ENCODE assay signal across 21 cellular contexts in the genomic region with DNA sequence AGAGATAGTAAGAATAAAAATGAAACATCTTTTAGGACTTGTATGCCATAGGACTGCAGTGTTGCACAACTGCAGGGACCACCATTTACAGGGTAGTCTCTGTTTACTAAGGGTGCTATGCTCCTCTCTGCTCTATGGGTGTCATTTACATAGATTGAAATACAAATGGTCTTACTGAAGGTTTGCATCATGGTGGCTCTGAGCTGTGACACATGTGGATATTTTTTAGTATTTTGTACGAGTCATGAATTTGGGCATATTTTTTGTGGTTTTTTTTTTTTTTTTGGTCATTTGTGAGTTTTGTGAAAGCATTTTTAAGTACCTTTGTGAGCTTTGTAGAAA.
"Had no signal": no experiment of that assay in that cellular context is flagged by ENCODE, and none has a peak within 500 bp of the region (broad histone marks: within the 10 kb centered on the region; RNA-seq: fewer than 3 reads in every experiment).

No MANE protein-coding gene starts in this region.

- H3K4me3 Mint-ChIP-seq: activated CD4-positive, alpha-beta T cell treated with anti-CD3 and anti-CD28 coated beads, Interleukin-2, amount 10 ng/mL, durations not matched to agents 7 days and 5 days; activated naive CD8-positive, alpha-beta T cell treated with anti-CD3 and anti-CD28 coated beads for 36 hours; effector memory CD8-positive, alpha-beta T cell; nephron progenitor cell; T-cell; type B pancreatic cell had no signal

- H3K36me3 ChIP-seq: prostate gland, right atrium auricular region, suprapubic skin had no signal

- H3K4me3 ChIP-seq: esophagus squamous epithelium, left ventricle myocardium inferior, prostate gland, right atrium auricular region, suprapubic skin had no signal

- H3K4me1 ChIP-seq: esophagus squamous epithelium, prostate gland, suprapubic skin had no signal

- H3K9me3 Mint-ChIP-seq: activated CD4-positive, alpha-beta T cell treated with anti-CD3 and anti-CD28 coated beads, Interleukin-2, amount 10 ng/mL, durations not matched to agents 7 days and 5 days; activated naive CD8-positive, alpha-beta T cell treated with anti-CD3 and anti-CD28 coated beads for 36 hours; effector memory CD8-positive, alpha-beta T cell; nephron progenitor cell; T-cell; type B pancreatic cell had no signal

- ATAC-seq: effector memory CD8-positive, alpha-beta T cell; T-cell had no signal

- H3K27me3 ChIP-seq: esophagus squamous epithelium, right atrium auricular region, suprapubic skin had no signal

- H3K27me3 Mint-ChIP-seq: activated CD4-positive, alpha-beta T cell treated with anti-CD3 and anti-CD28 coated beads, Interleukin-2, amount 10 ng/mL, durations not matched to agents 7 days and 5 days; activated naive CD8-positive, alpha-beta T cell treated with anti-CD3 and anti-CD28 coated beads for 36 hours; effector memory CD8-positive, alpha-beta T cell; T-cell; type B pancreatic cell had no signal

- H3K27ac Mint-ChIP-seq: activated CD4-positive, alpha-beta T cell treated with anti-CD3 and anti-CD28 coated beads, Interleukin-2, amount 10 ng/mL, durations not matched to agents 7 days and 5 days; activated naive CD8-positive, alpha-beta T cell treated with anti-CD3 and anti-CD28 coated beads for 36 hours; effector memory CD8-positive, alpha-beta T cell; nephron progenitor cell; T-cell; type B pancreatic cell had no signal

- H3K4me1 Mint-ChIP-seq: activated CD4-positive, alpha-beta T cell treated with anti-CD3 and anti-CD28 coated beads, Interleukin-2, amount 10 ng/mL, durations not matched to agents 7 days and 5 days; nephron progenitor cell had no signal

- H3K9me3 ChIP-seq: esophagus squamous epithelium, left ventricle myocardium inferior, prostate gland, right atrium auricular region, suprapubic skin had no signal

- DNase-seq: activated CD4-positive, alpha-beta T cell treated with anti-CD3 and anti-CD28 coated beads, Interleukin-2, amount 10 ng/mL, durations not matched to agents 7 days and 5 days; activated CD4-positive, CD25-positive, alpha-beta regulatory T cell; activated naive CD4-positive, alpha-beta T cell; activated naive CD8-positive, alpha-beta T cell treated with anti-CD3 and anti-CD28 coated beads for 36 hours; amniotic stem cell; effector memory CD8-positive, alpha-beta T cell; esophagus squamous epithelium; kidney; left ventricle myocardium inferior; mammary epithelial cell; midbrain; nephron progenitor cell; stimulated activated CD4-positive, alpha-beta T cell treated with anti-CD3 and anti-CD28 coated beads, Interleukin-12 subunit alpha, Interleukin-12 subunit beta, amount 100 ng/mL, for 4 hours; stimulated activated CD4-positive, alpha-beta T cell treated with anti-CD3 and anti-CD28 coated beads, Interleukin-1b, Interleukin-23, amount 100 ng/mL, for 48 hours; stimulated activated CD8-positive, alpha-beta memory T cell treated with anti-CD3 and anti-CD28 coated beads, Interleukin-4, amount 100 ng/mL, for 48 hours; stimulated activated naive CD4-positive, alpha-beta T cell treated with Interleukin-2 at 50 U/mL for 16 hours; T-cell had no signal

- H3K27ac ChIP-seq: esophagus squamous epithelium, left ventricle myocardium inferior, prostate gland, right atrium auricular region, suprapubic skin had no signal
